In the genomic region with DNA sequence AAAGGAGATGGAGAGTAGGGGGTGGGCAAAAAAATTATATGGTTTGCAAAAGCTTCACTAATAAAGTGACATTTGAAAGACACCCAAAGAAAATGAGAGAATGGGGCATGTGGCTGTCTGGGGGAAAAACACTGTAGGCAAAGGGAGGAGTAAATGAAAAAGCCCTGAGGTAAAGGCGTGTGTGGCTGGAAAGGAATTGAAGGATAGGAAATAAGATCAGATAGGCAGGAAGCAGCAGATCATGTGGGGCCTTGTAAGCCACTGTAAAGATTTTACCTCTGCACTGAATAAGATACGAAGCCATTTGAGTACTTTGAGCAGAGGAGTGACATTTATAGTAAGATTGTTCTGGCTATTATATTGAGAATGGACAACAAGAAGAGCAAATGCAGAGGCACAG, we compare ENCODE assay signal across 27 cellular contexts.
"Had no signal": no experiment of that assay in that cellular context is flagged by ENCODE, and none has a peak within 500 bp of the region (broad histone marks: within the 10 kb centered on the region; RNA-seq: fewer than 3 reads in every experiment).

No MANE protein-coding gene starts in this region.

- H3K36me3 ChIP-seq: brain microvascular endothelial cell, WERI-Rb-1 had no signal

- DNase-seq: activated B cell treated with CpG ODN at 0.5 μM for 24 hours; activated CD4-positive, alpha-beta T cell treated with anti-CD3 and anti-CD28 coated beads for 48 hours; activated CD4-positive, alpha-beta T cell treated with anti-CD3 and anti-CD28 coated beads, Interleukin-2, amount 50 U/mL, for 1 hour; activated CD4-positive, alpha-beta T cell treated with anti-CD3 and anti-CD28 coated beads, Interleukin-2, amount 50 U/mL, for 48 hours; activated CD8-positive, alpha-beta memory T cell treated with anti-CD3 and anti-CD28 coated beads for 24 hours; activated CD8-positive, alpha-beta T cell treated with anti-CD3 and anti-CD28 coated beads for 36 hours; activated effector memory CD4-positive, alpha-beta T cell treated with Interleukin-2 at 50 U/mL for 16 hours; activated gamma-delta T cell treated with Interleukin-2 at 50 U/mL for 16 hours; activated naive CD4-positive, alpha-beta T cell treated with anti-CD3 and anti-CD28 coated beads, Interleukin-2, amount 50 U/mL, for 16 hours; activated naive CD4-positive, alpha-beta T cell treated with Interleukin-2 at 50 U/mL for 16 hours; activated T-cell treated with anti-CD3 and anti-CD28 coated beads, Interleukin-2, amount 50 U/mL, for 4 hours; amniotic stem cell; anterior cingulate cortex; brain microvascular endothelial cell; cortex of kidney; dermis blood vessel endothelial cell; effector CD4-positive, alpha-beta T cell; effector memory CD8-positive, alpha-beta T cell; foreskin fibroblast; head of caudate nucleus; T1000; WERI-Rb-1 had no signal

- H3K27ac Mint-ChIP-seq: activated B cell treated with CpG ODN at 0.5 μM for 24 hours; activated CD8-positive, alpha-beta T cell treated with anti-CD3 and anti-CD28 coated beads for 36 hours; activated naive CD8-positive, alpha-beta T cell; activated T-helper 17 cell treated with anti-CD3 and anti-CD28 coated beads, Interleukin-2, amount 50 U/mL, for 72 hours; effector memory CD8-positive, alpha-beta T cell; T-helper 1 cell treated with Interleukin-12 subunit alpha and Interleukin-12 subunit beta and Interleukin-4 antibody, amounts not matched to agents 30 μg/mL and 1 μg/mL, for 36 hours; T-helper 2 cell treated with Interferon-gamma antibody and Interleukin-4, amounts not matched to agents 5 μg/mL and 100 μg/mL, for 36 hours had no signal

- H3K27me3 ChIP-seq: brain microvascular endothelial cell had no signal

- H3K36me3 Mint-ChIP-seq: activated naive CD8-positive, alpha-beta T cell had no signal

- ATAC-seq: activated CD4-positive, CD25-positive, alpha-beta regulatory T cell treated with anti-CD3 and anti-CD28 coated beads, Interleukin-2, amount 50 U/mL, for 24 hours; activated CD8-positive, alpha-beta T cell treated with anti-CD3 and anti-CD28 coated beads for 36 hours; activated T-cell treated with anti-CD3 and anti-CD28 coated beads, Interleukin-2, amount 50 U/mL, for 4 hours; activated T-helper 17 cell treated with anti-CD3 and anti-CD28 coated beads, Interleukin-2, amount 50 U/mL, for 72 hours; effector memory CD8-positive, alpha-beta T cell had no signal

- H3K9me3 Mint-ChIP-seq: activated B cell treated with CpG ODN at 0.5 μM for 24 hours; activated CD8-positive, alpha-beta T cell treated with anti-CD3 and anti-CD28 coated beads for 36 hours; activated T-cell treated with anti-CD3 and anti-CD28 coated beads, Interleukin-2, amount 50 U/mL, for 4 hours; activated T-helper 17 cell treated with anti-CD3 and anti-CD28 coated beads, Interleukin-2, amount 50 U/mL, for 72 hours; effector memory CD8-positive, alpha-beta T cell; T-helper 1 cell treated with Interleukin-12 subunit alpha and Interleukin-12 subunit beta and Interleukin-4 antibody, amounts not matched to agents 30 μg/mL and 1 μg/mL, for 36 hours; T-helper 2 cell treated with Interferon-gamma antibody and Interleukin-4, amounts not matched to agents 5 μg/mL and 100 μg/mL, for 36 hours had no signal

- H3K27ac ChIP-seq: brain microvascular endothelial cell, WERI-Rb-1 had no signal

- H3K27me3 Mint-ChIP-seq: activated B cell treated with CpG ODN at 0.5 μM for 24 hours; activated T-helper 17 cell treated with anti-CD3 and anti-CD28 coated beads, Interleukin-2, amount 50 U/mL, for 72 hours; effector memory CD8-positive, alpha-beta T cell had no signal

- H3K4me3 Mint-ChIP-seq: activated B cell treated with CpG ODN at 0.5 μM for 24 hours; activated CD8-positive, alpha-beta T cell treated with anti-CD3 and anti-CD28 coated beads for 36 hours; activated naive CD8-positive, alpha-beta T cell; activated T-cell treated with anti-CD3 and anti-CD28 coated beads, Interleukin-2, amount 50 U/mL, for 4 hours; activated T-helper 17 cell treated with anti-CD3 and anti-CD28 coated beads, Interleukin-2, amount 50 U/mL, for 72 hours; effector memory CD8-positive, alpha-beta T cell; T-helper 1 cell treated with Interleukin-12 subunit alpha and Interleukin-12 subunit beta and Interleukin-4 antibody, amounts not matched to agents 30 μg/mL and 1 μg/mL, for 36 hours; T-helper 2 cell treated with Interferon-gamma antibody and Interleukin-4, amounts not matched to agents 5 μg/mL and 100 μg/mL, for 36 hours had no signal
